In genomic region chr2:16717477-16717876, GRCh38 we compare ENCODE assay signal across 20 cellular contexts. TPM values are rescaled to one million over a fixed set of nuclear protein-coding genes. Genes with fewer than 3 reads are reported as not detected.
DNase-seq lines count a peak whose midpoint lies in the region; ATAC-seq, FAIRE-seq and TF ChIP-seq lines count a peak whose summit lies in the region.
"Had no signal": no experiment of that assay in that cellular context is flagged by ENCODE, and none has a peak within 500 bp of the region (broad histone marks: within the 10 kb centered on the region; RNA-seq: fewer than 3 reads in every experiment).

No MANE protein-coding gene starts in this region.

- H3K27ac Mint-ChIP-seq in CD8-positive, alpha-beta memory T cell = no peak overlapping the region
- H3K27ac Mint-ChIP-seq: activated naive CD8-positive, alpha-beta T cell treated with anti-CD3 and anti-CD28 coated beads, Interleukin-2, amount 10 ng/mL, durations not matched to agents 7 days and 5 days; mesothelial cell of epicardium; T-cell had no signal

- H3K23ac ChIP-seq in mesendoderm (ENCODE audit: low read length) = no peak overlapping the region

- in situ Hi-C loops in GM12878 (cut with MboI) = no loop called here

- H3K9me2 ChIP-seq in SK-N-SH = no peaks in the 10 kb centered on the region

- H3K4me3 ChIP-seq in GM12878 = no peak overlapping the region
- no peak overlapping the region for H3K4me3 ChIP-seq in mesendoderm (ENCODE audit: low read length)
- H3K4me3 ChIP-seq in CD8-positive, alpha-beta memory T cell (ENCODE audit: low read length) = no peak overlapping the region
- no peak overlapping the region for H3K4me3 ChIP-seq in SK-N-SH (ENCODE audit: low read depth in 2 of 2, low read length in 1 of 2)
- H3K4me3 ChIP-seq in Peyer's patch = no peak overlapping the region
- H3K4me3 ChIP-seq: breast epithelium, esophagus squamous epithelium had no signal

- no TSS peak for BruUV-seq in GM12878 (replicated peaks; lab: Mats Ljungman, UMichigan)

- no peaks in the 10 kb centered on the region for H3F3A ChIP-seq in SK-N-SH (replicated peaks; ENCODE audit: insufficient read depth)

- no peak overlapping the region for H3K27ac ChIP-seq in GM12878 (ENCODE audit: control insufficient read depth, insufficient read depth)
- no peak overlapping the region for H3K27ac ChIP-seq in mesendoderm (ENCODE audit: low read depth, low read length)
- H3K27ac ChIP-seq in CD8-positive, alpha-beta memory T cell (ENCODE audit: low read depth, low read length) = no peak overlapping the region
- H3K27ac ChIP-seq in SK-N-SH (ENCODE audit: low read depth in 2 of 2, low read length in 1 of 2) = no peak overlapping the region
- H3K27ac ChIP-seq in Peyer's patch = no peak overlapping the region
- H3K27ac ChIP-seq: breast epithelium, esophagus squamous epithelium had no signal

- TF ChIP-seq CTCF in GM12878 (IDR thresholded peaks at IDR 0.05 in 2 of 3, conservative IDR thresholded peaks at IDR 0.05 in 1 of 3; ENCODE audit: control insufficient read depth in 2 of 3, extremely low read depth in 1 of 3, insufficient read depth in 1 of 3, low read depth in 3 of 3, low read length in 3 of 3) (no peak), SK-N-SH (IDR thresholded peaks at IDR 0.05) (no peak), Peyer's patch (IDR thresholded peaks at IDR 0.05) (no peak)

- no peaks in the 10 kb centered on the region for H4K20me1 ChIP-seq in GM12878 (ENCODE audit: control insufficient read depth, insufficient read depth)
- H4K20me1 ChIP-seq in SK-N-SH (ENCODE audit: insufficient read depth) = no peaks in the 10 kb centered on the region

- FAIRE-seq in GM12878 (lab: Jason Lieb, UNC) = no peak
- FAIRE-seq: RCC 7860 had no signal

- H3K9me3 ChIP-seq in GM12878 (replicated peaks; ENCODE audit: control insufficient read depth, insufficient read depth, low read length) (no peaks in the 10 kb centered on the region), SK-N-SH (no peaks in the 10 kb centered on the region), Peyer's patch (no peaks in the 10 kb centered on the region)
- no peaks in the 10 kb centered on the region for H3K9me3 ChIP-seq in CD8-positive, alpha-beta memory T cell (ENCODE audit: low read length)
- H3K9me3 ChIP-seq: breast epithelium, esophagus squamous epithelium had no signal

- peaks cover 2% of the 10 kb centered on the region; the same call in 1 of the 2 replicates for H3K4me1 ChIP-seq in GM12878 (ENCODE audit: control insufficient read depth, insufficient read depth, low read length)
- H3K4me1 ChIP-seq in mesendoderm (ENCODE audit: control insufficient read depth, low read depth, low read length) = peaks cover 4% of the 10 kb centered on the region
- H3K4me1 ChIP-seq in CD8-positive, alpha-beta memory T cell (ENCODE audit: insufficient read depth, low read length) = no peaks in the 10 kb centered on the region
- peaks cover 0 to 7% of the 10 kb centered on the region in 2 experiments; a peak in 2 of 4 replicates for H3K4me1 ChIP-seq in SK-N-SH (ENCODE audit: control insufficient read depth in 1 of 2, insufficient read depth in 2 of 2, low read depth in 1 of 2, low read length in 1 of 2)
- no peaks in the 10 kb centered on the region for H3K4me1 ChIP-seq in Peyer's patch
- H3K4me1 ChIP-seq: breast epithelium had no signal

- H2AK5ac ChIP-seq in mesendoderm (ENCODE audit: low read length) = no peak overlapping the region

- no peak for TF ChIP-seq EP300 in GM12878 (IDR thresholded peaks at IDR 0.05; ENCODE audit: borderline replicate concordance in 1 of 2, control insufficient read depth in 1 of 2, low read depth in 2 of 2, low read length in 2 of 2)
- no peak for TF ChIP-seq EP300 in SK-N-SH (IDR thresholded peaks at IDR 0.05; ENCODE audit: borderline replicate concordance in 1 of 2, low read depth in 1 of 2, low read length in 1 of 2)

- no peak overlapping the region for H2BK120ac ChIP-seq in mesendoderm (ENCODE audit: low read depth, low read length)

- H3K18ac ChIP-seq in mesendoderm (ENCODE audit: low read length) = no peak overlapping the region

- no peak overlapping the region for H3K4me3 Mint-ChIP-seq in CD8-positive, alpha-beta memory T cell
- H3K4me3 Mint-ChIP-seq: activated naive CD8-positive, alpha-beta T cell treated with anti-CD3 and anti-CD28 coated beads, Interleukin-2, amount 10 ng/mL, durations not matched to agents 7 days and 5 days; immature natural killer cell; mesothelial cell of epicardium; T-cell had no signal

- H2BK15ac ChIP-seq in mesendoderm (replicated peaks; ENCODE audit: low read depth) = no peak overlapping the region

- H3K36me3 Mint-ChIP-seq in CD8-positive, alpha-beta memory T cell = no peaks in the 10 kb centered on the region
- H3K36me3 Mint-ChIP-seq: activated naive CD8-positive, alpha-beta T cell treated with anti-CD3 and anti-CD28 coated beads, Interleukin-2, amount 10 ng/mL, durations not matched to agents 7 days and 5 days; immature natural killer cell; mesothelial cell of epicardium; T-cell had no signal

- H2BK5ac ChIP-seq in mesendoderm (ENCODE audit: low read length) = no peak overlapping the region

- TF ChIP-seq RAD21 in GM12878 (IDR thresholded peaks at IDR 0.05; ENCODE audit: insufficient read depth, low read depth, low read length) = no peak
- TF ChIP-seq RAD21 in SK-N-SH (IDR thresholded peaks at IDR 0.05; ENCODE audit: low read length) = no peak

- H3K9me3 Mint-ChIP-seq in CD8-positive, alpha-beta memory T cell = peaks cover 0 to 2% (median 0%) of the 10 kb centered on the region in 5 donors
- H3K9me3 Mint-ChIP-seq: activated naive CD8-positive, alpha-beta T cell treated with anti-CD3 and anti-CD28 coated beads, Interleukin-2, amount 10 ng/mL, durations not matched to agents 7 days and 5 days; immature natural killer cell; mesothelial cell of epicardium; T-cell had no signal

- no peak overlapping the region for H3K4ac ChIP-seq in mesendoderm (ENCODE audit: low read depth, low read length)

- peaks cover 0 to 5% of the 10 kb centered on the region in 2 donors for H3K27me3 Mint-ChIP-seq in CD8-positive, alpha-beta memory T cell
- H3K27me3 Mint-ChIP-seq: activated naive CD8-positive, alpha-beta T cell treated with anti-CD3 and anti-CD28 coated beads, Interleukin-2, amount 10 ng/mL, durations not matched to agents 7 days and 5 days had no signal

- no peak overlapping the region for H4K5ac ChIP-seq in mesendoderm (ENCODE audit: low read length)

- H3K9ac ChIP-seq in GM12878 (ENCODE audit: control insufficient read depth, insufficient read depth, low read length) (no peak overlapping the region), mesendoderm (ENCODE audit: low read length) (no peak overlapping the region), SK-N-SH (no peak overlapping the region)

- peak; percentile 59 for ATAC-seq in GM12878
- ATAC-seq: T-cell had no signal

- DNase-seq in CD1c-positive myeloid dendritic cell (ENCODE audit: extremely low spot score) (peak; percentile 90), MV-4-11 (lab: John Stamatoyannopoulos, UW) (peak; percentile 87), GM12878 (ENCODE audit: low read depth, low spot score) (no peak), mesendoderm (peak; percentile 76), NCI-H524 treated with DMSO at 0.1 percent for 48 hours (lab: John Stamatoyannopoulos, UW) (no peak), SK-N-SH (no peak), Peyer's patch (no peak)
- DNase-seq in CD8-positive, alpha-beta memory T cell = no peak
- DNase-seq: activated CD8-positive, alpha-beta memory T cell treated with anti-CD3 and anti-CD28 coated beads for 24 hours; activated naive CD8-positive, alpha-beta T cell treated with anti-CD3 and anti-CD28 coated beads, Interleukin-2, amount 10 ng/mL, durations not matched to agents 7 days and 5 days; esophagus squamous epithelium; immature natural killer cell; NCI-H2081 treated with DMSO at 0.1 percent for 48 hours; NCI-H526 treated with DMSO at 0.1 percent for 48 hours; occipital lobe; stimulated activated CD4-positive, alpha-beta T cell treated with anti-CD3 and anti-CD28 coated beads, Interleukin-2, amount 100 ng/mL, for 48 hours had no signal

- H3K79me2 ChIP-seq in GM12878 (ENCODE audit: control insufficient read depth, insufficient read depth, low read length) = no peaks in the 10 kb centered on the region
- H3K79me2 ChIP-seq in mesendoderm (ENCODE audit: control insufficient read depth, insufficient read depth, low read length) = no peaks in the 10 kb centered on the region
- no peaks in the 10 kb centered on the region for H3K79me2 ChIP-seq in SK-N-SH (ENCODE audit: insufficient read depth)

- H3K4me2 ChIP-seq in GM12878 (ENCODE audit: control insufficient read depth, insufficient read depth) = no peak overlapping the region
- no peak overlapping the region for H3K4me2 ChIP-seq in mesendoderm (ENCODE audit: low read length)
- H3K4me2 ChIP-seq in SK-N-SH = no peak overlapping the region

- H2AFZ ChIP-seq in GM12878 (ENCODE audit: control insufficient read depth, low read depth, low read length) (no peak overlapping the region), SK-N-SH (ENCODE audit: low read depth) (no peak overlapping the region)

- TF ChIP-seq POLR2A in GM12878 (IDR thresholded peaks at IDR 0.05; ENCODE audit: low read depth, low read length) (no peak), Peyer's patch (IDR thresholded peaks at IDR 0.05) (no peak)

- RAD21 ChIA-PET in GM12878 (lab: Charles Lee; ENCODE audit: unreplicated experiment) = interaction anchor here (1.1 to 12.5 kb wide), 10 partner anchors 9 to 104 kb away, joined by 3 to 156 read pairs (median 6); no protein-coding TSS in a partner anchor

- H4K8ac ChIP-seq in mesendoderm (ENCODE audit: low read depth, low read length) = no peak overlapping the region

- CTCF ChIA-PET in GM12878 (lab: Yijun Ruan, JAX) = interaction anchor here (1.0 to 1.4 kb wide), 8 partner anchors 15 to 104 kb away, joined by 3 to 6 read pairs (median 3); no protein-coding TSS in a partner anchor
- CTCF ChIA-PET in CD8-positive, alpha-beta memory T cell (lab: Charles Lee) = no interaction called here
- CTCF ChIA-PET in SK-N-SH (lab: Yijun Ruan, JAX) = interaction anchor here (1.0 to 2.3 kb wide), 6 partner anchors 13 to 109 kb away, joined by 3 to 16 read pairs (median 8); no protein-coding TSS in a partner anchor

- no peaks in the 10 kb centered on the region for H3K79me1 ChIP-seq in mesendoderm (ENCODE audit: low read length)

- POLR2A ChIA-PET in GM12878 (lab: Charles Lee) = interaction anchor here (0.6 to 4.4 kb wide), 5 partner anchors 12 to 70 kb away, joined by 3 to 33 read pairs (median 8); no protein-coding TSS in a partner anchor
- POLR2A ChIA-PET in CD8-positive, alpha-beta memory T cell (lab: Charles Lee) = no interaction called here
- POLR2A ChIA-PET in SK-N-SH (lab: Yijun Ruan, JAX) = no interaction called here

- no peaks in the 10 kb centered on the region for H3K4me1 Mint-ChIP-seq in CD8-positive, alpha-beta memory T cell
- H3K4me1 Mint-ChIP-seq: activated naive CD8-positive, alpha-beta T cell treated with anti-CD3 and anti-CD28 coated beads, Interleukin-2, amount 10 ng/mL, durations not matched to agents 7 days and 5 days; T-cell had no signal

- 0 out of 4 replicates have a peak, but pooled peaks cover 0 to 5% of the 10 kb centered on the region in 2 experiments for H3K27me3 ChIP-seq in GM12878 (replicated peaks in 1 of 2; ENCODE audit: control insufficient read depth in 2 of 2, insufficient read depth in 2 of 2, low read length in 1 of 2)
- H3K27me3 ChIP-seq in mesendoderm (ENCODE audit: insufficient read depth, low read length, poor library complexity) = no peaks in the 10 kb centered on the region
- no peaks in the 10 kb centered on the region for H3K27me3 ChIP-seq in CD8-positive, alpha-beta memory T cell (ENCODE audit: insufficient read depth, low read length, poor library complexity, severe bottlenecking)
- H3K27me3 ChIP-seq in SK-N-SH (ENCODE audit: insufficient read depth) = no peaks in the 10 kb centered on the region
- H3K27me3 ChIP-seq in Peyer's patch = no peaks in the 10 kb centered on the region
- H3K27me3 ChIP-seq: breast epithelium had no signal

- H3K56ac ChIP-seq in mesendoderm (ENCODE audit: low read length) = no peak overlapping the region

- H3K36me3 ChIP-seq in GM12878 (ENCODE audit: control insufficient read depth in 2 of 2, insufficient read depth in 2 of 2, low read length in 1 of 2) (no peaks in the 10 kb centered on the region), mesendoderm (ENCODE audit: control insufficient read depth, insufficient read depth, low read length) (no peaks in the 10 kb centered on the region), SK-N-SH (replicated peaks in 1 of 2; ENCODE audit: control insufficient read depth in 1 of 2, insufficient read depth in 2 of 2, low read length in 1 of 2) (no peaks in the 10 kb centered on the region), Peyer's patch (no peaks in the 10 kb centered on the region)
- no peaks in the 10 kb centered on the region for H3K36me3 ChIP-seq in CD8-positive, alpha-beta memory T cell (ENCODE audit: insufficient read depth, low read length)
- H3K36me3 ChIP-seq: breast epithelium, esophagus squamous epithelium had no signal

- SMC1A ChIA-PET in GM12878 (lab: Charles Lee; ENCODE audit: uncharacterized antibody, unreplicated experiment) = interaction anchor here (1.0 to 14.4 kb wide), 7 partner anchors 9 to 103 kb away, joined by 3 to 141 read pairs (median 6); no protein-coding TSS in a partner anchor

- 12% methylated on average over 3 of the region's 3 CpGs for WGBS in GM12878 (ENCODE audit: insufficient coverage, insufficient replicate concordance, low lambda C conversion rate, missing lambda C conversion rate)
- no CpG with 5 or more reads among the region's 3 CpGs for WGBS in mesendoderm (ENCODE audit: extremely low coverage, insufficient coverage, low lambda C conversion rate)
- 13% methylated on average over 3 of the region's 3 CpGs for WGBS in SK-N-SH (ENCODE audit: low lambda C conversion rate)

- intact Hi-C loops in GM12878 (cut with micrococcal nuclease; ENCODE audit: unreplicated experiment) = no loop called here

RNA-seq across cellular contexts. Expression of gene CYRIA, which starts 51.8 kb away (rescaled TPM):
- 51.1 and 55.0 TPM in 2 replicates for total RNA-seq in GM12878 (2013; cell fraction: nucleolus; rRNA removed)
- total RNA-seq in GM12878 (2014; rRNA removed) (3.0 and 4.2 TPM in 2 replicates), GM12878 (2014; rRNA removed; fragmentation: Illumina TruSeq; extraction: Trizol) (5.8 and 6.9 TPM in 2 replicates), GM12878 (2021) (9.2 and 11.2 TPM in 2 replicates), Peyer's patch (10 to 100 TPM in 1 of 4 donors, 1 to 10 TPM in 2, under 1 TPM in 1; 0.53 to 11.6 (median 4.6) TPM)
- 0.73 TPM for polyA plus RNA-seq in GM12878 (2011; ENCODE audit: low read depth)
- polyA plus RNA-seq in GM12878 (2011; rRNA removed) (11.9 and 13.0 TPM in 2 replicates), GM12878 (2014; fragmentation: Illumina TruSeq; extraction: Trizol) (9.4 and 11.7 TPM in 2 replicates), GM12878 (2014; fragmentation: Nextera tagmentation; extraction: Ambion mirVana) (1 to 10 TPM; 5.4 to 7.8 TPM), GM12878 (2014; rRNA removed) (4.8 and 6.0 TPM in 2 replicates), GM12878 (2016; fragmentation: Nextera tagmentation; extraction: Ambion mirVana) (10 to 100 TPM in 1 of 2 experiments, 1 to 10 TPM in 1; 9.6 to 13.1 TPM), SK-N-SH (2012; rRNA removed) (0.08 and 0.13 TPM in 2 replicates)
- 5.5 and 6.6 TPM in 2 replicates for polyA plus RNA-seq in GM12878 (2011; cell fraction: cytosol; rRNA removed)
- polyA plus RNA-seq in GM12878 (2011; cell fraction: nucleus; rRNA removed) = 12.6 and 15.4 TPM in 2 replicates
- 0.93 and 1.2 TPM in 2 replicates for polyA plus RNA-seq in GM12878 (2012)
- polyA minus RNA-seq in GM12878 (2011; rRNA and poly(A)+ RNA removed) = 8.2 and 12.9 TPM in 2 replicates
- 2.3 and 4.1 TPM in 2 replicates for polyA minus RNA-seq in GM12878 (2011; cell fraction: cytosol; rRNA and poly(A)+ RNA removed)
- polyA minus RNA-seq in GM12878 (2011; cell fraction: nucleus; rRNA and poly(A)+ RNA removed) = 10.4 and 11.1 TPM in 2 replicates
- 1.4 TPM for polyA plus RNA-seq in mesendoderm (2013, experiment 1 of 2)
- polyA plus RNA-seq in mesendoderm (2013, experiment 2 of 2) = 1.4 TPM
- 1 to 10 TPM; 1.0 to 1.2 TPM for total RNA-seq in CD8-positive, alpha-beta memory T cell
- polyA plus RNA-seq in CD8-positive, alpha-beta memory T cell = 6.3 TPM
- 0.13 and 0.17 TPM in 2 replicates for polyA plus RNA-seq in SK-N-SH (2012; cell fraction: cytosol; rRNA removed)
- polyA plus RNA-seq in SK-N-SH (2012; cell fraction: nucleus; rRNA removed) = 0.19 and 0.23 TPM in 2 replicates

Comparison
In these comparisons a context has a peak if more than half of its experiments do, and no peak if none do; other contexts are left out.
1. DNase-seq: peak in CD1c-positive myeloid dendritic cell (single experiment), MV-4-11 (single experiment) and mesendoderm (single experiment); none in GM12878 (single experiment), CD8-positive, alpha-beta memory T cell (0 of 5), NCI-H524 treated with DMSO at 0.1 percent for 48 hours (single experiment), SK-N-SH (single experiment) and Peyer's patch (0 of 3).